ENCODE assay signal across 23 cellular contexts in the genomic region with DNA sequence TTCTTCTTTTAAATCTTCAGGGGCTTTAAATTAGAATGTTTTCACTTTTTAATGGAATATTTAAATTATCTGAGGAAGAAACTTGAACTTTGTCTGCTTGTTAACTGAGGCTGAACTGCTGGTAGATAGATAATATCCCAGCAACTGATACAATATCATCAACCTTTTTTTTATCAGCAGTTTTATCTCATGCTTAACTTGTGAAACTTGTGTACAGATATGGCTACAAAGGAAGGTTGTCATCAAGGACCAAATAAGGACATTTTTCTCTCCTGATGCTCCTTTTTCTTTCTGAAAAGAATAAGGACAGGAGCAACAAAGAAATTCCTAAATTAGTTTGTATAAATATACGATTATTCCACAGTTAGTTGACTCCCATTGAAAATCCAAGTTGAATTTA.
DNase-seq lines count a peak whose midpoint lies in the region; ATAC-seq, FAIRE-seq and TF ChIP-seq lines count a peak whose summit lies in the region.
"Had no signal": no experiment of that assay in that cellular context is flagged by ENCODE, and none has a peak within 500 bp of the region (broad histone marks: within the 10 kb centered on the region; RNA-seq: fewer than 3 reads in every experiment).

No MANE protein-coding gene starts in this region.

- H3K4me2 ChIP-seq in Karpas-422 (ENCODE audit: low read depth, low read length, poor library complexity, severe bottlenecking) (peak overlapping the region; percentile 42), H1 (ENCODE audit: insufficient read depth in 1 of 2, low read depth in 2 of 2, low read length in 2 of 2) (no peak overlapping the region)
- H3K4me2 ChIP-seq: PC-9 had no signal

- H3K36me3 Mint-ChIP-seq in effector memory CD8-positive, alpha-beta T cell (ENCODE audit: insufficient read depth), result no peaks in the 10 kb centered on the region
- H3K36me3 Mint-ChIP-seq: CD4-positive, CD25-positive, alpha-beta regulatory T cell had no signal

- no peak overlapping the region; the same call in 1 of the 2 replicates for H3K18ac ChIP-seq in H1 (ENCODE audit: extremely low read depth, low read length)

- H4K91ac ChIP-seq in H1 (replicated peaks; ENCODE audit: insufficient read length, low read length), result no peak overlapping the region

- H4K20me1 ChIP-seq in Karpas-422 (ENCODE audit: insufficient read depth, low read depth, low read length) (no peaks in the 10 kb centered on the region), H1 (replicated peaks in 1 of 2; ENCODE audit: control insufficient read depth in 1 of 2, insufficient read depth in 2 of 2, low read length in 2 of 2) (no peaks in the 10 kb centered on the region)

- no peaks in the 10 kb centered on the region for H3K79me1 ChIP-seq in H1 (ENCODE audit: low read depth, low read length)

- H3K79me2 ChIP-seq in Karpas-422 (ENCODE audit: low read length) (no peaks in the 10 kb centered on the region), H1 (ENCODE audit: control insufficient read depth in 1 of 2, insufficient read depth in 2 of 2, low read length in 2 of 2) (no peaks in the 10 kb centered on the region)

- H4K5ac ChIP-seq in H1 (ENCODE audit: insufficient read length, low read depth, low read length), result peak overlapping the region; percentile 21

- TF ChIP-seq POLR2A in H1 (IDR thresholded peaks at IDR 0.05; ENCODE audit: control extremely low read depth in 1 of 2, low read depth in 2 of 2, low read length in 2 of 2), result no peak

- H3K36me3 ChIP-seq in Karpas-422 (ENCODE audit: insufficient read depth, low read length) (no peaks in the 10 kb centered on the region), H1 (ENCODE audit: control insufficient read depth in 2 of 4, insufficient read depth in 4 of 4, low read length in 3 of 4) (no peaks in the 10 kb centered on the region), mucosa of descending colon (ENCODE audit: low read depth) (no peaks in the 10 kb centered on the region), small intestine (ENCODE audit: control insufficient read depth in 2 of 2, insufficient read depth in 2 of 2, low read length in 2 of 2) (no peaks in the 10 kb centered on the region)
- H3K36me3 ChIP-seq: SJSA1 had no signal

- ATAC-seq in mucosa of descending colon (peak; percentile 83), HG02623 (IDR thresholded peaks at IDR 0.05; ENCODE audit: unreplicated experiment) (no peak)
- ATAC-seq in effector memory CD8-positive, alpha-beta T cell (replicated peaks), result no peak
- ATAC-seq: HepG2, Right ventricle myocardium inferior had no signal

- 73% methylated on average over 1 of the region's 1 CpG; no CpG with 5 or more reads in 1 of the 2 experiments for WGBS in H1 (ENCODE audit: extremely low coverage in 1 of 2, insufficient coverage in 1 of 2, insufficient read length in 1 of 2, insufficient replicate concordance in 2 of 2, low coverage in 1 of 2, low lambda C conversion rate in 2 of 2, missing lambda C conversion rate in 1 of 2), 2 experiments
- WGBS in small intestine, 3 donors, result 18 to 41% (median 21%) methylated on average over 1 of the region's 1 CpG

- no peak overlapping the region for H3K4me3 Mint-ChIP-seq in effector memory CD8-positive, alpha-beta T cell
- H3K4me3 Mint-ChIP-seq: CD4-positive, CD25-positive, alpha-beta regulatory T cell had no signal

- no peaks in the 10 kb centered on the region for H3K9me2 ChIP-seq in Karpas-422 (replicated peaks; ENCODE audit: insufficient read depth, low read length)

- DNase-seq in Karpas-422 (peak; percentile 60), H1 (ENCODE audit: low read depth in 1 of 2, low spot score in 2 of 2) (no peak), mucosa of descending colon (no peak), small intestine (peak; percentile 31), posterior vena cava (ENCODE audit: low spot score) (no peak), dermis blood vessel endothelial cell (no peak)
- no peak for DNase-seq in effector memory CD8-positive, alpha-beta T cell
- DNase-seq: CD4-positive, CD25-positive, alpha-beta regulatory T cell; H7; Kasumi-1; MV-4-11; NCI-H1105; NCI-H1436 treated with DMSO at 0.1 percent for 48 hours; NCI-H187 treated with DMSO at 0.1 percent for 48 hours; NCI-H2171 treated with DMSO at 0.1 percent for 48 hours; NCI-H82; PC-9 had no signal

- H3K27me3 ChIP-seq in Karpas-422 (ENCODE audit: low read length) (no peaks in the 10 kb centered on the region), H1 (replicated peaks in 1 of 4; ENCODE audit: control insufficient read depth in 3 of 4, extremely low read depth in 1 of 4, insufficient read depth in 3 of 4, low read length in 3 of 4) (no peaks in the 10 kb centered on the region), small intestine (ENCODE audit: control insufficient read depth in 2 of 2, insufficient read depth in 2 of 2, low read length in 2 of 2) (no peaks in the 10 kb centered on the region)

- no peaks in the 10 kb centered on the region for H3K4me1 Mint-ChIP-seq in effector memory CD8-positive, alpha-beta T cell (ENCODE audit: low read depth in 2 of 2)
- H3K4me1 Mint-ChIP-seq: CD4-positive, CD25-positive, alpha-beta regulatory T cell had no signal

- no peaks in the 10 kb centered on the region for H3K9me3 ChIP-seq in Karpas-422 (ENCODE audit: low read length)
- H3K9me3 ChIP-seq in H1 (ENCODE audit: insufficient read depth in 2 of 2, low read depth in 1 of 2, low read length in 1 of 2), result no peaks in the 10 kb centered on the region
- no peaks in the 10 kb centered on the region for H3K9me3 ChIP-seq in mucosa of descending colon
- H3K9me3 ChIP-seq in small intestine (ENCODE audit: control insufficient read depth, low read depth), result no peaks in the 10 kb centered on the region
- H3K9me3 ChIP-seq: SJSA1 had no signal

- H3K4me3 ChIP-seq in Karpas-422 (ENCODE audit: low read length) (peak overlapping the region; percentile 1; the same call in 1 of the 2 replicates), H1 (ENCODE audit: extremely low read depth in 1 of 4, insufficient read depth in 2 of 4, low read depth in 3 of 4, low read length in 4 of 4) (no peak overlapping the region), mucosa of descending colon (no peak overlapping the region), small intestine (ENCODE audit: low read depth in 1 of 2, low read length in 2 of 2) (no peak overlapping the region)
- H3K4me3 ChIP-seq: PC-9, SJSA1 had no signal

- CTCF ChIA-PET in H1 (lab: Charles Lee; ENCODE audit: partially characterized antibody), result interaction anchor here (1.8 to 3.2 kb wide), 3 partner anchors 10 to 72 kb away, joined by 5 to 14 read pairs (median 6); no protein-coding TSS in a partner anchor

- H3K9ac ChIP-seq in Karpas-422 (ENCODE audit: low read length) (peak overlapping the region; percentile 31), H1 (replicated peaks in 1 of 4; ENCODE audit: extremely low read depth in 1 of 4, low read depth in 3 of 4, low read length in 3 of 4) (no peak overlapping the region)

- TF ChIP-seq CTCF in H1 (IDR thresholded peaks at IDR 0.05; ENCODE audit: control extremely low read depth in 1 of 3, insufficient read depth in 1 of 3, low read depth in 1 of 3, low read length in 3 of 3) (no peak), mucosa of descending colon (IDR thresholded peaks at IDR 0.05) (no peak)

- H3K4me1 ChIP-seq in Karpas-422 (ENCODE audit: low read length), result peaks cover 99% of the 10 kb centered on the region
- peaks cover 6 to 26% (median 11%) of the 10 kb centered on the region in 4 experiments for H3K4me1 ChIP-seq in H1 (replicated peaks in 1 of 4; ENCODE audit: control insufficient read depth in 3 of 4, insufficient read depth in 4 of 4, low read length in 3 of 4)
- H3K4me1 ChIP-seq in mucosa of descending colon (ENCODE audit: low read depth), result no peaks in the 10 kb centered on the region
- no peaks in the 10 kb centered on the region for H3K4me1 ChIP-seq in small intestine (ENCODE audit: control insufficient read depth in 2 of 2, insufficient read depth in 1 of 2, low read depth in 1 of 2, low read length in 1 of 2)
- H3K4me1 ChIP-seq: SJSA1 had no signal

- TF ChIP-seq EP300 in H1 (IDR thresholded peaks at IDR 0.05; ENCODE audit: borderline replicate concordance in 1 of 2, low read depth in 2 of 2, low read length in 2 of 2), result no peak

- no peaks in the 10 kb centered on the region for H3K9me3 Mint-ChIP-seq in effector memory CD8-positive, alpha-beta T cell
- H3K9me3 Mint-ChIP-seq: CD4-positive, CD25-positive, alpha-beta regulatory T cell had no signal

- no peak overlapping the region for H2BK20ac ChIP-seq in H1 (ENCODE audit: low read length)

- FAIRE-seq in H1 (lab: Jason Lieb, UNC) (no peak), small intestine (lab: Jason Lieb, UNC) (no peak)
- FAIRE-seq: D721Med, GM18507, HepG2 had no signal

- H3K23me2 ChIP-seq in H1 (ENCODE audit: low read depth, low read length), result 0 out of 2 replicates have a peak, but pooled peaks cover 1% of the 10 kb centered on the region

- H2AK5ac ChIP-seq in H1 (ENCODE audit: low read depth, low read length), result no peak overlapping the region

- no peak overlapping the region for H2BK15ac ChIP-seq in H1 (ENCODE audit: low read length)

- intact Hi-C loops in mucosa of descending colon (cut with DNase I, micrococcal nuclease), result no loop called here
- intact Hi-C loops in posterior vena cava (cut with DNase I), result no loop called here

- H2AFZ ChIP-seq in Karpas-422 (ENCODE audit: low read length), result no peak overlapping the region
- H2AFZ ChIP-seq in H1 (ENCODE audit: low read length), result no peak overlapping the region
- H2AFZ ChIP-seq: PC-9 had no signal

- no peak overlapping the region for H3K27ac Mint-ChIP-seq in effector memory CD8-positive, alpha-beta T cell
- H3K27ac Mint-ChIP-seq: CD4-positive, CD25-positive, alpha-beta regulatory T cell had no signal

- H3K14ac ChIP-seq in H1 (ENCODE audit: insufficient read length), result no peak overlapping the region

- H2BK5ac ChIP-seq in H1 (ENCODE audit: low read depth, low read length), result no peak overlapping the region

- H2BK120ac ChIP-seq in H1 (replicated peaks; ENCODE audit: low read depth, low read length), result no peak overlapping the region

- H3K27ac ChIP-seq in Karpas-422 (ENCODE audit: low read length) (peak overlapping the region; percentile 96), H1 (ENCODE audit: low read depth, low read length) (no peak overlapping the region), small intestine (ENCODE audit: low read depth in 1 of 2, low read length in 1 of 2) (no peak overlapping the region)
- H3K27ac ChIP-seq: PC-9, SJSA1 had no signal

- H3K27me3 Mint-ChIP-seq in effector memory CD8-positive, alpha-beta T cell, result peaks cover 0 to 16% of the 10 kb centered on the region in 2 donors

- no peak overlapping the region for H4K8ac ChIP-seq in H1 (ENCODE audit: extremely low read depth, insufficient read depth, low read length)

- POLR2A ChIA-PET in H1 (lab: Charles Lee; ENCODE audit: partially characterized antibody), result no interaction called here

- H2BK12ac ChIP-seq in H1 (ENCODE audit: low read depth, low read length), result no peak overlapping the region

- H3K56ac ChIP-seq in H1 (replicated peaks; ENCODE audit: insufficient read length, low read depth, low read length), result no peak overlapping the region

- no peak for TF ChIP-seq RAD21 in H1 (IDR thresholded peaks at IDR 0.05 in 1 of 2, conservative IDR thresholded peaks at IDR 0.05 in 1 of 2; ENCODE audit: low read depth in 2 of 2, low read length in 2 of 2)

- H3K4ac ChIP-seq in H1 (replicated peaks; ENCODE audit: insufficient read length, low read depth, low read length), result no peak overlapping the region

- no peak overlapping the region for H3K23ac ChIP-seq in H1 (ENCODE audit: insufficient read length)

TF ChIP-seq in H1, 55 proteins besides CTCF, POLR2A, EP300 and RAD21 (continues in another document):
- TF ChIP-seq CTBP2 (IDR thresholded peaks at IDR 0.05; ENCODE audit: borderline replicate concordance, insufficient read depth, insufficient read length, low read length), result no peak

Comparison
In these comparisons a context has a peak if more than half of its experiments do, and no peak if none do; other contexts are left out.
1. DNase-seq: peak in Karpas-422 (single experiment) and small intestine (single experiment); none in H1 (0 of 2), mucosa of descending colon (0 of 3), effector memory CD8-positive, alpha-beta T cell (0 of 3), posterior vena cava (single experiment) and dermis blood vessel endothelial cell (single experiment).